ENCODE assay signal across 11 cellular contexts in the genomic region with DNA sequence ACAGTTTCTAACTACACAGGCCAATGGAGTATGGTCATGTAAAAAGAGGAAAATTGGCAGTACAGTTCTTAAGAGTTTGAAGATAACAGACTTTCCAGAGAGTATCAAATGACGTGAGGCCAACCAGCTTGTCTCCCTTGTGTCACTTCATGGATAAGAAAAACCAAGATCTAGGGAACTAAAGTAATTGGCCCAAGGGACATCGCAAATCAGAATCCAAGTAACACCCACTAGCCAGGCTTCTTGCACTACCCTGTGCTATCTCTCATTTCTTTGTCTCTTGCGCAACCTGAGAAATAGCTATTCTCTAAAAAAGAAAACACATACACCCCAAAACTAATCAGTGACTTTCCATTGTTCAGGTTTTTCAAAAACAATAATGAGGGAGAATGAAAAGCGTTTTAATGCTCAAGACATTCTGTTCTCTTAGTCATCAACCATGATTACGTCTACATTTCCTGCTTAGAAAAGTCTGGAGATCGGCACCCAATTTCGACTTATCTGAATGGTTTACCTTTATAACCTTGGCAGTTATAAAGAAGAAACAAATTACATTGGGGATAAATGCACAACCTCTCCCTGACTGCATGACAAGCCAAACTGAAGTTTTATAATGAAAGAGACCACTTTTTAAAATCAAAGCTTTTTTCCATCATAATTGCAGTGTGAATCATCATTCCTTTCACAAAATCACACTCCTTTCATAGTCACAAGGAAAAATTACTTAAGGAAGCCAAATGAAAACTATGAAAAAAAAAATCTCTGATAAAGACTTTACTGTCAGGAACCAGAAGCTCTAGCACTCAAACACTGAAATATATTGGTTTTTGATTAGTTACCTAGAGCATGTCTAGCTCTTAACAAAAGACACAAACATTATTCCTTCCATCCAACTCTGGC. TPM values are rescaled to one million over a fixed set of nuclear protein-coding genes. Genes with fewer than 3 reads are reported as not detected.
DNase-seq lines count a peak whose midpoint lies in the region; ATAC-seq and TF ChIP-seq lines count a peak whose summit lies in the region.
"Had no signal": no experiment of that assay in that cellular context is flagged by ENCODE, and none has a peak within 500 bp of the region (broad histone marks: within the 10 kb centered on the region; RNA-seq: fewer than 3 reads in every experiment).

No MANE protein-coding gene starts in this region.

- ATAC-seq in left cardiac atrium = peak; percentile 42 to 78
- no peak for ATAC-seq in naive thymus-derived CD8-positive, alpha-beta T cell

- H2AFZ ChIP-seq in mammary epithelial cell (ENCODE audit: low read depth, low read length) (peak overlapping the region; percentile 52), smooth muscle cell (ENCODE audit: low read depth) (peak overlapping the region; percentile 45)

- CTCF ChIA-PET in mammary epithelial cell (lab: Charles Lee; ENCODE audit: low non-redundant PET) = interaction anchor here (0.7 kb wide), 1 partner anchor 189 kb away, joined by 5 read pairs; no protein-coding TSS in a partner anchor

- H3K4me1 Mint-ChIP-seq in naive thymus-derived CD8-positive, alpha-beta T cell = no peaks in the 10 kb centered on the region

- WGBS in mammary epithelial cell (ENCODE audit: low coverage, missing lambda C conversion rate) = 14% methylated on average over 7 of the region's 7 CpGs
- WGBS in smooth muscle cell (ENCODE audit: low lambda C conversion rate) = 38% methylated on average over 7 of the region's 7 CpGs

- no peaks in the 10 kb centered on the region for H3K27me3 Mint-ChIP-seq in naive thymus-derived CD8-positive, alpha-beta T cell
- H3K27me3 Mint-ChIP-seq: stimulated activated naive CD8-positive, alpha-beta T cell treated with anti-CD3 and anti-CD28 coated beads, Interleukin-15, Interleukin-2, amounts not matched to agents 100 ng/mL and 50 ng/mL, for 24 hours had no signal

- H3K9me3 ChIP-seq in mammary epithelial cell (replicated peaks; ENCODE audit: insufficient read depth, low read length) (no peaks in the 10 kb centered on the region), smooth muscle cell (replicated peaks; ENCODE audit: low read depth) (no peaks in the 10 kb centered on the region)

- H3K4me3 ChIP-seq in mammary epithelial cell (replicated peaks in 1 of 3; ENCODE audit: insufficient read depth in 1 of 3, low read depth in 2 of 3, low read length in 3 of 3) = peak overlapping the region in 2 of 3 experiments; percentile 1 to 29
- H3K4me3 ChIP-seq in smooth muscle cell = peak overlapping the region; percentile 23

- dilution Hi-C loops in mammary epithelial cell (cut with HindIII; ENCODE audit: low sequenced_read_pairs) = no loop called here

- H3K4me3 Mint-ChIP-seq in naive thymus-derived CD8-positive, alpha-beta T cell = no peak overlapping the region
- H3K4me3 Mint-ChIP-seq: CD4-positive, alpha-beta T cell; stimulated activated naive CD8-positive, alpha-beta T cell treated with anti-CD3 and anti-CD28 coated beads, Interleukin-15, Interleukin-2, amounts not matched to agents 100 ng/mL and 50 ng/mL, for 24 hours had no signal

- no peaks in the 10 kb centered on the region for H3K36me3 Mint-ChIP-seq in naive thymus-derived CD8-positive, alpha-beta T cell

- peaks cover 0 to 2% (median 0%) of the 10 kb centered on the region in 9 donors for H3K9me3 Mint-ChIP-seq in naive thymus-derived CD8-positive, alpha-beta T cell
- H3K9me3 Mint-ChIP-seq: CD4-positive, alpha-beta T cell had no signal

- peaks cover 9% of the 10 kb centered on the region for H3F3A ChIP-seq in smooth muscle cell (ENCODE audit: low read depth)

- DNase-seq in HPDE6-E6E7 (ENCODE audit: extremely low spot score) (peak; percentile 9), mammary epithelial cell (peak; percentile 89), left cardiac atrium (peak; percentile 38), smooth muscle cell (lab: John Stamatoyannopoulos, UW; ENCODE audit: unreplicated experiment) (no peak), COLO668 (lab: John Stamatoyannopoulos, UW; ENCODE audit: unreplicated experiment) (no peak)
- no peak for DNase-seq in activated CD4-positive, CD25-positive, alpha-beta regulatory T cell treated with anti-CD3 and anti-CD28 coated beads, Interleukin-2, amount 50 U/mL, for 72 hours
- no peak for DNase-seq in naive thymus-derived CD8-positive, alpha-beta T cell
- no peak for DNase-seq in activated effector memory CD4-positive, alpha-beta T cell treated with Interleukin-2 at 50 U/mL for 16 hours
- DNase-seq: CD4-positive, alpha-beta T cell; midbrain had no signal

- H3K27me3 ChIP-seq in mammary epithelial cell (ENCODE audit: insufficient read depth, low read length) = no peaks in the 10 kb centered on the region
- H3K27me3 ChIP-seq in smooth muscle cell (ENCODE audit: low read depth) = no peaks in the 10 kb centered on the region

- in situ Hi-C loops in mammary epithelial cell (cut with MboI; ENCODE audit: low sequenced_read_pairs in 2 of 2) = no loop called here

- peak overlapping the region; percentile 81 for H3K9ac ChIP-seq in mammary epithelial cell (ENCODE audit: insufficient read depth, low read length)
- peak overlapping the region; percentile 34 for H3K9ac ChIP-seq in smooth muscle cell (ENCODE audit: low read depth)

- POLR2A ChIA-PET in naive thymus-derived CD8-positive, alpha-beta T cell (lab: Charles Lee) = no interaction called here

- intact Hi-C loops in mammary epithelial cell (cut with micrococcal nuclease) = loop anchor here (1.0 to 2.0 kb wide), 2 partner anchors 27 to 41 kb away; no protein-coding TSS in a partner anchor
- intact Hi-C loops in left cardiac atrium (cut with DNase I) = no loop called here

- H3K79me2 ChIP-seq in mammary epithelial cell (ENCODE audit: insufficient read depth, low read length) = peaks cover 8% of the 10 kb centered on the region
- H3K79me2 ChIP-seq in smooth muscle cell (ENCODE audit: low read depth) = no peaks in the 10 kb centered on the region

- H3K36me3 ChIP-seq in mammary epithelial cell (ENCODE audit: insufficient read depth, low read length) (no peaks in the 10 kb centered on the region), smooth muscle cell (ENCODE audit: low read depth) (no peaks in the 10 kb centered on the region)

- H3K27ac ChIP-seq in mammary epithelial cell (ENCODE audit: insufficient read depth, low read depth, low read length) (peak overlapping the region; percentile 94), smooth muscle cell (ENCODE audit: low read depth) (peak overlapping the region; percentile 90)

- H3K4me2 ChIP-seq in mammary epithelial cell (ENCODE audit: insufficient read depth, low read depth, low read length) = peak overlapping the region; percentile 73
- peak overlapping the region; percentile 73 for H3K4me2 ChIP-seq in smooth muscle cell

- H3K4me1 ChIP-seq in mammary epithelial cell (ENCODE audit: insufficient read depth, low read length) (peaks cover 47% of the 10 kb centered on the region), smooth muscle cell (ENCODE audit: low read depth) (peaks cover 16% of the 10 kb centered on the region)

- no peak overlapping the region for H3K27ac Mint-ChIP-seq in naive thymus-derived CD8-positive, alpha-beta T cell
- H3K27ac Mint-ChIP-seq: CD4-positive, alpha-beta T cell; stimulated activated naive CD8-positive, alpha-beta T cell treated with anti-CD3 and anti-CD28 coated beads, Interleukin-15, Interleukin-2, amounts not matched to agents 100 ng/mL and 50 ng/mL, for 24 hours had no signal

- H4K20me1 ChIP-seq in mammary epithelial cell (ENCODE audit: insufficient read depth, low read length) (no peaks in the 10 kb centered on the region), smooth muscle cell (ENCODE audit: low read depth) (no peaks in the 10 kb centered on the region)

- BruUV-seq in mammary epithelial cell (replicated peaks; lab: Mats Ljungman, UMichigan) = TSS peak; percentile 92

- TF ChIP-seq CTCF in mammary epithelial cell (conservative IDR thresholded peaks at IDR 0.05 in 1 of 2, IDR thresholded peaks at IDR 0.05 in 1 of 2; ENCODE audit: extremely low read depth in 1 of 2, insufficient read depth in 1 of 2, low read depth in 1 of 2, low read length in 2 of 2) (no peak), smooth muscle cell (IDR thresholded peaks at IDR 0.05; ENCODE audit: borderline replicate concordance, insufficient read depth, poor library complexity, severe bottlenecking) (no peak)

RNA-seq across cellular contexts. Expression of gene TMTC1, which starts 42.1 kb away (rescaled TPM):
- 100 to 1,000 TPM in 1 of 2 donors, 10 to 100 TPM in 1; 46.1 to 106 TPM for total RNA-seq in mammary epithelial cell
- polyA plus RNA-seq in mammary epithelial cell = 29.4 TPM
- 46.9 TPM for polyA minus RNA-seq in mammary epithelial cell
- 10 to 100 TPM; 49.0 to 49.5 TPM for total RNA-seq in left cardiac atrium
- total RNA-seq in smooth muscle cell = 8.7 and 10.0 TPM in 2 replicates
- 3.4 and 3.5 TPM in 2 replicates for polyA plus RNA-seq in smooth muscle cell
- total RNA-seq in naive thymus-derived CD8-positive, alpha-beta T cell = not detected
- not detected for polyA plus RNA-seq in naive thymus-derived CD8-positive, alpha-beta T cell
- total RNA-seq: CD4-positive, alpha-beta T cell had no signal

Comparison
In these comparisons a context has a peak if more than half of its experiments do, and no peak if none do; other contexts are left out.
1. DNase-seq: peak in HPDE6-E6E7 (single experiment), mammary epithelial cell (single experiment) and left cardiac atrium (single experiment); none in smooth muscle cell (single experiment), COLO668 (single experiment), activated CD4-positive, CD25-positive, alpha-beta regulatory T cell treated with anti-CD3 and anti-CD28 coated beads, Interleukin-2, amount 50 U/mL, for 72 hours (single experiment), naive thymus-derived CD8-positive, alpha-beta T cell (0 of 10) and activated effector memory CD4-positive, alpha-beta T cell treated with Interleukin-2 at 50 U/mL for 16 hours (single experiment).
2. ATAC-seq: peak in left cardiac atrium (2 of 2); none in naive thymus-derived CD8-positive, alpha-beta T cell (0 of 2).